ENCODE assay signal across 19 cellular contexts in genomic region chr2:52532956-52533355, GRCh38.
DNase-seq lines count a peak whose midpoint lies in the region; ATAC-seq and TF ChIP-seq lines count a peak whose summit lies in the region.
"Had no signal": no experiment of that assay in that cellular context is flagged by ENCODE, and none has a peak within 500 bp of the region (broad histone marks: within the 10 kb centered on the region; RNA-seq: fewer than 3 reads in every experiment).

No MANE protein-coding gene starts in this region.

- ATAC-seq in GM18858 (IDR thresholded peaks at IDR 0.05; ENCODE audit: unreplicated experiment) (no peak), GM21515 (IDR thresholded peaks at IDR 0.05; ENCODE audit: unreplicated experiment) (no peak)
- no peak for ATAC-seq in natural killer cell treated with Interleukin-12 subunit alpha and Interleukin-12 subunit beta and Interleukin-15 and Interleukin-18, amount 100 ng/mL, for 72 hours
- ATAC-seq: CD8-positive, alpha-beta T cell; GM23338; HCT116 had no signal

- H3K79me2 ChIP-seq in SU-DHL-6 (ENCODE audit: insufficient read depth, low read length) = no peaks in the 10 kb centered on the region

- H3K36me3 ChIP-seq in SU-DHL-6 (ENCODE audit: low read length) = no peaks in the 10 kb centered on the region
- H3K36me3 ChIP-seq in brain microvascular endothelial cell (replicated peaks) = no peaks in the 10 kb centered on the region
- H3K36me3 ChIP-seq: BLaER1 had no signal

- H3K27ac Mint-ChIP-seq in HFFc6 = no peak overlapping the region
- H3K27ac Mint-ChIP-seq in natural killer cell treated with Interleukin-12 subunit alpha and Interleukin-12 subunit beta and Interleukin-15 and Interleukin-18, amount 100 ng/mL, for 72 hours = no peak overlapping the region
- H3K27ac Mint-ChIP-seq: B cell; CD4-positive, CD25-positive, alpha-beta regulatory T cell; CD8-positive, alpha-beta T cell; GM23338; H9 had no signal

- no peaks in the 10 kb centered on the region for H3K9me3 ChIP-seq in SU-DHL-6 (ENCODE audit: insufficient read depth, low read length)
- H3K9me3 ChIP-seq: BLaER1, Caco-2 had no signal

- no peaks in the 10 kb centered on the region for H4K20me1 ChIP-seq in SU-DHL-6 (ENCODE audit: low read depth, low read length)
- H4K20me1 ChIP-seq: BLaER1 had no signal

- H3K27me3 ChIP-seq in SU-DHL-6 (ENCODE audit: low read length) (no peaks in the 10 kb centered on the region), brain microvascular endothelial cell (replicated peaks) (no peaks in the 10 kb centered on the region)
- H3K27me3 ChIP-seq: BLaER1 had no signal

- DNase-seq in HFFc6 = no peak
- peak; percentile 21 for DNase-seq in choroid plexus epithelial cell (ENCODE audit: low read depth)
- DNase-seq in fibroblast of peridontal ligament (ENCODE audit: extremely low read depth) = peak; percentile 79
- DNase-seq in brain microvascular endothelial cell = no peak
- DNase-seq in natural killer cell treated with Interleukin-12 subunit alpha and Interleukin-12 subunit beta and Interleukin-15 and Interleukin-18, amount 100 ng/mL, for 72 hours (ENCODE audit: low spot score) = no peak
- DNase-seq: Caco-2; CD4-positive, CD25-positive, alpha-beta regulatory T cell; CD8-positive, alpha-beta T cell; DMS153; DND-41; H9 had no signal

- H3K27me3 Mint-ChIP-seq in HFFc6 (ENCODE audit: insufficient read depth) = no peaks in the 10 kb centered on the region
- no peaks in the 10 kb centered on the region for H3K27me3 Mint-ChIP-seq in natural killer cell treated with Interleukin-12 subunit alpha and Interleukin-12 subunit beta and Interleukin-15 and Interleukin-18, amount 100 ng/mL, for 72 hours
- H3K27me3 Mint-ChIP-seq: B cell; CD4-positive, CD25-positive, alpha-beta regulatory T cell had no signal

- TF ChIP-seq CTCF in HFFc6 (IDR thresholded peaks at IDR 0.05) (no peak), SU-DHL-6 (IDR thresholded peaks at IDR 0.05; ENCODE audit: insufficient read depth, low read length, poor library complexity, severe bottlenecking) (no peak), choroid plexus epithelial cell (conservative IDR thresholded peaks at IDR 0.05; ENCODE audit: low read depth, low read length) (no peak), brain microvascular endothelial cell (IDR thresholded peaks at IDR 0.05; ENCODE audit: low read depth, low read length, missing control alignments) (no peak)

- in situ Hi-C loops in brain microvascular endothelial cell (cut with HindIII; ENCODE audit: low pct_ligation_motif_present, low sequenced_read_pairs) = no loop called here

- H3K4me3 ChIP-seq in SU-DHL-6 (ENCODE audit: insufficient read depth, low read length, poor library complexity, severe bottlenecking) (no peak overlapping the region), choroid plexus epithelial cell (ENCODE audit: low read depth, low read length) (no peak overlapping the region), brain microvascular endothelial cell (ENCODE audit: low read depth, low read length) (no peak overlapping the region)
- H3K4me3 ChIP-seq: BLaER1, GM23338 had no signal

- H3K9ac ChIP-seq in SU-DHL-6 (ENCODE audit: low read length) = no peak overlapping the region
- H3K9ac ChIP-seq: BLaER1 had no signal

- H3K4me1 Mint-ChIP-seq in HFFc6 (ENCODE audit: low read depth) = peaks cover 20% of the 10 kb centered on the region
- H3K4me1 Mint-ChIP-seq in natural killer cell treated with Interleukin-12 subunit alpha and Interleukin-12 subunit beta and Interleukin-15 and Interleukin-18, amount 100 ng/mL, for 72 hours (ENCODE audit: low read depth in 2 of 2) = no peaks in the 10 kb centered on the region
- H3K4me1 Mint-ChIP-seq: B cell; CD4-positive, CD25-positive, alpha-beta regulatory T cell; GM23338; H9 had no signal

- H2AFZ ChIP-seq in SU-DHL-6 (ENCODE audit: low read depth, low read length, severe bottlenecking) = peak overlapping the region; percentile 0
- H2AFZ ChIP-seq: GM23338 had no signal

- peak overlapping the region; percentile 77; the same call in 1 of the 2 replicates for H3K4me3 Mint-ChIP-seq in HFFc6
- H3K4me3 Mint-ChIP-seq in natural killer cell treated with Interleukin-12 subunit alpha and Interleukin-12 subunit beta and Interleukin-15 and Interleukin-18, amount 100 ng/mL, for 72 hours = no peak overlapping the region
- H3K4me3 Mint-ChIP-seq: B cell; CD4-positive, CD25-positive, alpha-beta regulatory T cell; CD8-positive, alpha-beta T cell; GM23338; H9 had no signal

- no peaks in the 10 kb centered on the region; the same call in 1 of the 2 replicates for H3K36me3 Mint-ChIP-seq in HFFc6 (ENCODE audit: low read depth)
- H3K36me3 Mint-ChIP-seq in natural killer cell treated with Interleukin-12 subunit alpha and Interleukin-12 subunit beta and Interleukin-15 and Interleukin-18, amount 100 ng/mL, for 72 hours = peaks cover 4% of the 10 kb centered on the region
- H3K36me3 Mint-ChIP-seq: CD4-positive, CD25-positive, alpha-beta regulatory T cell; CD8-positive, alpha-beta T cell had no signal

- no peak overlapping the region for H3K4me2 ChIP-seq in SU-DHL-6 (ENCODE audit: low read depth, low read length, poor library complexity, severe bottlenecking)
- H3K4me2 ChIP-seq: BLaER1, GM23338 had no signal

- no peaks in the 10 kb centered on the region; the same call in 1 of the 2 replicates for H3K9me3 Mint-ChIP-seq in HFFc6
- peaks cover 8% of the 10 kb centered on the region for H3K9me3 Mint-ChIP-seq in natural killer cell treated with Interleukin-12 subunit alpha and Interleukin-12 subunit beta and Interleukin-15 and Interleukin-18, amount 100 ng/mL, for 72 hours
- H3K9me3 Mint-ChIP-seq: GM23338, H9 had no signal

- H3K27ac ChIP-seq in SU-DHL-6 (ENCODE audit: low read depth, low read length) = no peak overlapping the region
- no peak overlapping the region for H3K27ac ChIP-seq in brain microvascular endothelial cell
- H3K27ac ChIP-seq: BLaER1, C4-2B had no signal

- no peaks in the 10 kb centered on the region for H3F3A ChIP-seq in SU-DHL-6 (ENCODE audit: insufficient read depth)

- H3K9me2 ChIP-seq in SU-DHL-6 (replicated peaks; ENCODE audit: insufficient read depth, low read length) = no peaks in the 10 kb centered on the region

Comparison
In these comparisons a context has a peak if more than half of its experiments do, and no peak if none do; other contexts are left out.
1. DNase-seq: peak in choroid plexus epithelial cell (single experiment) and fibroblast of peridontal ligament (single experiment); none in HFFc6 (single experiment), brain microvascular endothelial cell (single experiment) and natural killer cell treated with Interleukin-12 subunit alpha and Interleukin-12 subunit beta and Interleukin-15 and Interleukin-18, amount 100 ng/mL, for 72 hours (single experiment).